In genomic region chr20:38143238-38143645, GRCh38 we compare ENCODE assay signal across 11 cellular contexts. TPM values are rescaled to one million over a fixed set of nuclear protein-coding genes. Genes with fewer than 3 reads are reported as not detected.
A peak's percentile ranks its signal among the peaks of the same experiment; 100 is the strongest.
DNase-seq lines count a peak whose midpoint lies in the region; ATAC-seq and TF ChIP-seq lines count a peak whose summit lies in the region.
"Had no signal": no experiment of that assay in that cellular context is flagged by ENCODE, and none has a peak within 500 bp of the region (broad histone marks: within the 10 kb centered on the region; RNA-seq: fewer than 3 reads in every experiment).

No MANE protein-coding gene starts in this region.

- H3K4me1 ChIP-seq in breast epithelium (no peaks in the 10 kb centered on the region), uterus (peaks cover 3 to 14% of the 10 kb centered on the region in 2 donors)

- H3K4me3 ChIP-seq in breast epithelium: no peak overlapping the region
- H3K4me3 ChIP-seq in uterus: no peak overlapping the region
- H3K4me3 ChIP-seq: gastrocnemius medialis had no signal

- H3K4me3 Mint-ChIP-seq in MCF 10A (ENCODE audit: unreplicated experiment) (peak overlapping the region; percentile 40), chondrocyte (ENCODE audit: unreplicated experiment) (no peak overlapping the region), memory B cell (no peak overlapping the region)
- H3K4me3 Mint-ChIP-seq: activated CD8-positive, alpha-beta T cell treated with anti-CD3 and anti-CD28 coated beads for 36 hours had no signal

- DNase-seq in MCF 10A (ENCODE audit: unreplicated experiment) (peak; percentile 97), breast epithelium (ENCODE audit: low spot score in 2 of 2) (no peak), chondrocyte (ENCODE audit: low spot score) (no peak), memory B cell (ENCODE audit: low spot score in 2 of 2) (no peak), uterus (no peak), pons (ENCODE audit: low spot score) (no peak), NCI-H774 (lab: John Stamatoyannopoulos, UW) (no peak)
- DNase-seq: activated CD8-positive, alpha-beta T cell treated with anti-CD3 and anti-CD28 coated beads for 36 hours; gastrocnemius medialis; NCI-H1105 had no signal

- H3K9me3 Mint-ChIP-seq in MCF 10A (ENCODE audit: unreplicated experiment): no peaks in the 10 kb centered on the region
- no peaks in the 10 kb centered on the region for H3K9me3 Mint-ChIP-seq in chondrocyte (ENCODE audit: low read depth)
- H3K9me3 Mint-ChIP-seq in memory B cell: no peaks in the 10 kb centered on the region
- H3K9me3 Mint-ChIP-seq: activated CD8-positive, alpha-beta T cell treated with anti-CD3 and anti-CD28 coated beads for 36 hours had no signal

- TF ChIP-seq CTCF in MCF 10A (IDR thresholded peaks at IDR 0.05; ENCODE audit: unreplicated experiment) (no peak), breast epithelium (IDR thresholded peaks at IDR 0.05) (no peak), chondrocyte (IDR thresholded peaks at IDR 0.05) (no peak), uterus (IDR thresholded peaks at IDR 0.05) (no peak)

- CTCF ChIA-PET in MCF 10A (lab: Yijun Ruan, JAX): interaction anchor here (0.6 to 3.8 kb wide), 6 partner anchors 18 to 1560 kb away, joined by 4 to 19 read pairs (median 4); no protein-coding TSS in a partner anchor

- intact Hi-C loops in MCF 10A (cut with micrococcal nuclease) (no loop called here), breast epithelium (cut with DNase I; ENCODE audit: low total_unique reads) (no loop called here), uterus (cut with DNase I; ENCODE audit: low total_unique reads) (no loop called here)

- H3K27me3 Mint-ChIP-seq in MCF 10A (ENCODE audit: insufficient read depth, unreplicated experiment): no peaks in the 10 kb centered on the region
- no peaks in the 10 kb centered on the region for H3K27me3 Mint-ChIP-seq in chondrocyte (ENCODE audit: low read depth)
- no peaks in the 10 kb centered on the region for H3K27me3 Mint-ChIP-seq in memory B cell
- H3K27me3 Mint-ChIP-seq: activated CD8-positive, alpha-beta T cell treated with anti-CD3 and anti-CD28 coated beads for 36 hours had no signal

- ATAC-seq in memory B cell (ENCODE audit: low read depth): no peak
- no peak for ATAC-seq in GM19324 (IDR thresholded peaks at IDR 0.05; ENCODE audit: low FRiP score, unreplicated experiment)
- ATAC-seq: activated CD8-positive, alpha-beta T cell treated with anti-CD3 and anti-CD28 coated beads for 36 hours; gastrocnemius medialis had no signal

- no peak overlapping the region for H3K27ac ChIP-seq in breast epithelium
- peak overlapping the region; percentile 73 to 84 for H3K27ac ChIP-seq in uterus

- no peaks in the 10 kb centered on the region for H3K9me3 ChIP-seq in breast epithelium
- H3K9me3 ChIP-seq in uterus: no peaks in the 10 kb centered on the region
- H3K9me3 ChIP-seq: gastrocnemius medialis had no signal

- no TSS peak for BruUV-seq in MCF 10A (replicated peaks; lab: Mats Ljungman, UMichigan)

- no peaks in the 10 kb centered on the region for H3K36me3 ChIP-seq in breast epithelium
- no peaks in the 10 kb centered on the region for H3K36me3 ChIP-seq in uterus

- H3K27me3 ChIP-seq in breast epithelium (no peaks in the 10 kb centered on the region), uterus (no peaks in the 10 kb centered on the region)
- H3K27me3 ChIP-seq: gastrocnemius medialis had no signal

- H3K4me1 Mint-ChIP-seq in MCF 10A (ENCODE audit: insufficient read depth, unreplicated experiment): peaks cover 38% of the 10 kb centered on the region
- peaks cover 60% of the 10 kb centered on the region for H3K4me1 Mint-ChIP-seq in chondrocyte (ENCODE audit: low read depth)
- no peaks in the 10 kb centered on the region for H3K4me1 Mint-ChIP-seq in memory B cell

- H3K27ac Mint-ChIP-seq in MCF 10A (ENCODE audit: low read depth, unreplicated experiment) (peak overlapping the region; percentile 95), chondrocyte (ENCODE audit: unreplicated experiment) (peak overlapping the region; percentile 95), memory B cell (peak overlapping the region; percentile 7)
- H3K27ac Mint-ChIP-seq: activated CD8-positive, alpha-beta T cell treated with anti-CD3 and anti-CD28 coated beads for 36 hours had no signal

- H3K36me3 Mint-ChIP-seq in MCF 10A (ENCODE audit: insufficient read depth, unreplicated experiment) (no peaks in the 10 kb centered on the region), chondrocyte (ENCODE audit: low read depth) (no peaks in the 10 kb centered on the region), memory B cell (no peaks in the 10 kb centered on the region)

- TF ChIP-seq POLR2A in breast epithelium (IDR thresholded peaks at IDR 0.05) (no peak), uterus (IDR thresholded peaks at IDR 0.05) (no peak)

- POLR2A ChIA-PET in MCF 10A (lab: Yijun Ruan, JAX): interaction anchor here (0.7 to 3.3 kb wide), 15 partner anchors 9 to 90 kb away, joined by 3 to 20 read pairs (median 4); no protein-coding TSS in a partner anchor

RNA-seq across cellular contexts. Expression of gene TGM2, which starts 21.8 kb away (rescaled TPM):
- 0.76 and 1.5 TPM in 2 replicates for total RNA-seq in MCF 10A (2022)
- total RNA-seq in breast epithelium: 10 to 100 TPM; 10.7 to 44.9 (median 15.2) TPM
- total RNA-seq in chondrocyte: 7.1 to 22.3 TPM (median 17.7 TPM) in 3 replicates
- 100 to 1,000 TPM; 136 to 639 (median 209) TPM for total RNA-seq in uterus
- total RNA-seq: activated CD8-positive, alpha-beta T cell treated with anti-CD3 and anti-CD28 coated beads for 36 hours had no signal

Comparison
In these comparisons a context has a peak if more than half of its experiments do, and no peak if none do; other contexts are left out.
1. H3K27ac Mint-ChIP-seq: peak in every context shown above with its lines; median percentile 95 in MCF 10A; 95 in chondrocyte; 7 in memory B cell.
2. H3K27ac ChIP-seq: peak in uterus (2 of 2); none in breast epithelium (0 of 2).